ENCODE assay signal across 35 cellular contexts in genomic region chr12:109675411-109675810, GRCh38.
"Had no signal": no experiment of that assay in that cellular context is flagged by ENCODE, and none has a peak within 500 bp of the region (broad histone marks: within the 10 kb centered on the region; RNA-seq: fewer than 3 reads in every experiment).

No MANE protein-coding gene starts in this region.

- H3K27ac ChIP-seq: adrenal gland, body of pancreas, brain microvascular endothelial cell, breast epithelium, VCaP had no signal

- H3K4me3 Mint-ChIP-seq: activated B cell treated with CpG ODN at 0.5 μM for 24 hours; activated CD4-positive, alpha-beta memory T cell treated with anti-CD3 and anti-CD28 coated beads for 36 hours; activated CD4-positive, alpha-beta T cell treated with anti-CD3 and anti-CD28 coated beads, Interleukin-2, amount 10 ng/mL, durations not matched to agents 24 days and 14 days; activated CD8-positive, alpha-beta T cell treated with anti-CD3 and anti-CD28 coated beads for 36 hours; activated naive CD4-positive, alpha-beta T cell treated with anti-CD3 and anti-CD28 coated beads for 36 hours; activated naive CD8-positive, alpha-beta T cell treated with anti-CD3 and anti-CD28 coated beads for 36 hours; activated T-cell treated with anti-CD3 and anti-CD28 coated beads, Interleukin-2, amount 50 U/mL, for 4 hours; activated T-cell treated with anti-CD3 and anti-CD28 coated beads, Interleukin-2, amount 50 U/mL, for 72 hours; activated T-helper 1 cell treated with anti-CD3 and anti-CD28 coated beads, Interleukin-12 subunit alpha, Interleukin-12 subunit beta, Interleukin-2, Interleukin-4 antibody, amounts not matched to agents 30 ng/mL and 10 ng/mL and 1 ng/mL, durations not matched to agents 14 hours and 24 hours and 36 hours; activated T-helper 17 cell treated with anti-CD3 and anti-CD28 coated beads, Interleukin-2, amount 50 U/mL, for 72 hours; T-helper 1 cell treated with Interleukin-12 subunit alpha and Interleukin-12 subunit beta and Interleukin-4 antibody, amounts not matched to agents 30 μg/mL and 1 μg/mL, for 36 hours; T-helper 2 cell treated with Interferon-gamma antibody and Interleukin-4, amounts not matched to agents 5 μg/mL and 100 μg/mL, for 36 hours had no signal

- H3K9me3 ChIP-seq: adrenal gland, body of pancreas, breast epithelium had no signal

- H3K27ac Mint-ChIP-seq: activated B cell treated with CpG ODN at 0.5 μM for 24 hours; activated CD4-positive, alpha-beta memory T cell treated with anti-CD3 and anti-CD28 coated beads for 36 hours; activated CD4-positive, alpha-beta T cell treated with anti-CD3 and anti-CD28 coated beads, Interleukin-2, amount 10 ng/mL, durations not matched to agents 24 days and 14 days; activated CD8-positive, alpha-beta T cell treated with anti-CD3 and anti-CD28 coated beads for 36 hours; activated naive CD4-positive, alpha-beta T cell treated with anti-CD3 and anti-CD28 coated beads for 36 hours; activated naive CD4-positive, alpha-beta T cell treated with anti-CD3 and anti-CD28 coated beads, Interleukin-2, amount 50 U/mL, for 72 hours; activated naive CD8-positive, alpha-beta T cell treated with anti-CD3 and anti-CD28 coated beads for 36 hours; activated T-cell treated with anti-CD3 and anti-CD28 coated beads, Interleukin-2, amount 50 U/mL, for 72 hours; activated T-helper 1 cell treated with anti-CD3 and anti-CD28 coated beads, Interleukin-12 subunit alpha, Interleukin-12 subunit beta, Interleukin-2, Interleukin-4 antibody, amounts not matched to agents 30 ng/mL and 10 ng/mL and 1 ng/mL, durations not matched to agents 14 hours and 24 hours and 36 hours; activated T-helper 17 cell treated with anti-CD3 and anti-CD28 coated beads, Interleukin-2, amount 50 U/mL, for 72 hours; T-helper 1 cell treated with Interleukin-12 subunit alpha and Interleukin-12 subunit beta and Interleukin-4 antibody, amounts not matched to agents 30 μg/mL and 1 μg/mL, for 36 hours; T-helper 2 cell treated with Interferon-gamma antibody and Interleukin-4, amounts not matched to agents 5 μg/mL and 100 μg/mL, for 36 hours had no signal

- H3K4me1 Mint-ChIP-seq: activated B cell treated with CpG ODN at 0.5 μM for 24 hours; activated CD4-positive, alpha-beta T cell treated with anti-CD3 and anti-CD28 coated beads, Interleukin-2, amount 10 ng/mL, durations not matched to agents 24 days and 14 days; activated naive CD8-positive, alpha-beta T cell treated with anti-CD3 and anti-CD28 coated beads for 36 hours; activated T-helper 17 cell treated with anti-CD3 and anti-CD28 coated beads, Interleukin-2, amount 50 U/mL, for 72 hours had no signal

- DNase-seq: activated B cell treated with CpG ODN at 0.5 μM for 24 hours; activated CD4-positive, alpha-beta memory T cell treated with anti-CD3 and anti-CD28 coated beads for 36 hours; activated CD4-positive, alpha-beta T cell treated with anti-CD3 and anti-CD28 coated beads for 4 hours; activated CD4-positive, alpha-beta T cell treated with anti-CD3 and anti-CD28 coated beads, Interleukin-2, amount 10 ng/mL, durations not matched to agents 24 days and 14 days; activated CD4-positive, alpha-beta T cell treated with anti-CD3 and anti-CD28 coated beads, Interleukin-2, amount 50 U/mL, for 1 hour; activated CD4-positive, alpha-beta T cell treated with anti-CD3 and anti-CD28 coated beads, Interleukin-2, amount 50 U/mL, for 4 hours; activated CD4-positive, CD25-positive, alpha-beta regulatory T cell treated with anti-CD3 and anti-CD28 coated beads, Interleukin-2, amount 50 U/mL, for 72 hours; activated CD8-positive, alpha-beta memory T cell treated with anti-CD3 and anti-CD28 coated beads, Interleukin-2, amount 50 U/mL, for 4 hours; activated CD8-positive, alpha-beta T cell treated with anti-CD3 and anti-CD28 coated beads for 36 hours; activated effector memory CD4-positive, alpha-beta T cell treated with anti-CD3 and anti-CD28 coated beads, Interleukin-2, amount 50 U/mL, for 16 hours; activated gamma-delta T cell treated with Interleukin-2 at 50 U/mL for 16 hours; activated naive CD4-positive, alpha-beta T cell; activated naive CD4-positive, alpha-beta T cell treated with anti-CD3 and anti-CD28 coated beads for 36 hours; activated naive CD4-positive, alpha-beta T cell treated with anti-CD3 and anti-CD28 coated beads, Interleukin-2, amount 50 U/mL, for 16 hours; activated naive CD8-positive, alpha-beta T cell treated with anti-CD3 and anti-CD28 coated beads for 36 hours; activated T-cell treated with anti-CD3 and anti-CD28 coated beads for 4 hours; activated T-cell treated with anti-CD3 and anti-CD28 coated beads, Interleukin-2, amount 50 U/mL, for 1 hour; activated T-cell treated with anti-CD3 and anti-CD28 coated beads, Interleukin-2, amount 50 U/mL, for 4 hours; activated T-cell treated with anti-CD3 and anti-CD28 coated beads, Interleukin-2, amount 50 U/mL, for 72 hours; adrenal gland; amniotic stem cell; aorta; body of pancreas; brain microvascular endothelial cell; central memory CD4-positive, alpha-beta T cell; T-helper 1 cell; T-helper 2 cell; T-helper 9 cell had no signal

- H3K36me3 ChIP-seq: adrenal gland, brain microvascular endothelial cell, breast epithelium had no signal

- H3K9me3 Mint-ChIP-seq: activated B cell treated with CpG ODN at 0.5 μM for 24 hours; activated CD4-positive, alpha-beta memory T cell treated with anti-CD3 and anti-CD28 coated beads for 36 hours; activated CD4-positive, alpha-beta T cell treated with anti-CD3 and anti-CD28 coated beads, Interleukin-2, amount 10 ng/mL, durations not matched to agents 24 days and 14 days; activated CD8-positive, alpha-beta T cell treated with anti-CD3 and anti-CD28 coated beads for 36 hours; activated naive CD4-positive, alpha-beta T cell treated with anti-CD3 and anti-CD28 coated beads for 36 hours; activated naive CD4-positive, alpha-beta T cell treated with anti-CD3 and anti-CD28 coated beads, Interleukin-2, amount 50 U/mL, for 72 hours; activated naive CD8-positive, alpha-beta T cell treated with anti-CD3 and anti-CD28 coated beads for 36 hours; activated T-cell treated with anti-CD3 and anti-CD28 coated beads, Interleukin-2, amount 50 U/mL, for 4 hours; activated T-cell treated with anti-CD3 and anti-CD28 coated beads, Interleukin-2, amount 50 U/mL, for 72 hours; activated T-helper 1 cell treated with anti-CD3 and anti-CD28 coated beads, Interleukin-12 subunit alpha, Interleukin-12 subunit beta, Interleukin-2, Interleukin-4 antibody, amounts not matched to agents 30 ng/mL and 10 ng/mL and 1 ng/mL, durations not matched to agents 14 hours and 24 hours and 36 hours; activated T-helper 17 cell treated with anti-CD3 and anti-CD28 coated beads, Interleukin-2, amount 50 U/mL, for 72 hours; T-helper 1 cell treated with Interleukin-12 subunit alpha and Interleukin-12 subunit beta and Interleukin-4 antibody, amounts not matched to agents 30 μg/mL and 1 μg/mL, for 36 hours; T-helper 2 cell treated with Interferon-gamma antibody and Interleukin-4, amounts not matched to agents 5 μg/mL and 100 μg/mL, for 36 hours had no signal

- H3K4me1 ChIP-seq: breast epithelium had no signal

- ATAC-seq: activated CD8-positive, alpha-beta T cell treated with anti-CD3 and anti-CD28 coated beads for 36 hours; activated naive CD4-positive, alpha-beta T cell treated with anti-CD3 and anti-CD28 coated beads, Interleukin-2, amount 50 U/mL, for 72 hours; activated T-cell treated with anti-CD3 and anti-CD28 coated beads, Interleukin-2, amount 50 U/mL, for 4 hours; activated T-cell treated with anti-CD3 and anti-CD28 coated beads, Interleukin-2, amount 50 U/mL, for 72 hours; activated T-helper 17 cell treated with anti-CD3 and anti-CD28 coated beads, Interleukin-2, amount 50 U/mL, for 72 hours; body of pancreas had no signal

- H3K27me3 ChIP-seq: adrenal gland, body of pancreas, breast epithelium had no signal

- H3K4me3 ChIP-seq: adrenal gland, body of pancreas, breast epithelium had no signal

- H3K36me3 Mint-ChIP-seq: activated CD4-positive, alpha-beta memory T cell treated with anti-CD3 and anti-CD28 coated beads for 36 hours; activated naive CD4-positive, alpha-beta T cell treated with anti-CD3 and anti-CD28 coated beads, Interleukin-2, amount 50 U/mL, for 72 hours; activated naive CD8-positive, alpha-beta T cell treated with anti-CD3 and anti-CD28 coated beads for 36 hours had no signal
